ENCODE assay signal across 23 cellular contexts in the genomic region with DNA sequence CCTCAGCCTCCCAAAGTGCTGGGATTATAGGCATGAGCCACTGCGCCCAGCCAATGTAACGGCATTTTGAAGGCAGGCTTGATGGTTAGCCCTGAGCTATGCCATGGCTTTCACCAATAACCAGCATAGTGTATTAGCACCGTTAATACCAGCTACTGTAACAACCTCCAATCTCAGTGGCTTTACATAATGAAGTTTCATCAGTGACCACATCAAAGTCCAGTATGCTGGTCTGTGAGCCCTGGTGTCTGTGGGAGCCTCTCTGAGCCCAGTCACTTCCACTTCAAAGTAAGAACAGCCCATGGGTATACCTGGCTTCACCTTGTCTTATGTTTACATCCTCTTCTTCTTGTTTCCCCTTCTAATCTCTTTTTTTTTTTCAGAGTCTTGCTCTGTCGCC. TPM values are rescaled to one million over a fixed set of nuclear protein-coding genes. Genes with fewer than 3 reads are reported as not detected.
DNase-seq lines count a peak whose midpoint lies in the region; ATAC-seq, FAIRE-seq and TF ChIP-seq lines count a peak whose summit lies in the region.
"Had no signal": no experiment of that assay in that cellular context is flagged by ENCODE, and none has a peak within 500 bp of the region (broad histone marks: within the 10 kb centered on the region; RNA-seq: fewer than 3 reads in every experiment).

No MANE protein-coding gene starts in this region.

- TF ChIP-seq CTCF in SK-N-SH (IDR thresholded peaks at IDR 0.05) = no peak

- no peak overlapping the region for H3K27ac ChIP-seq in SK-N-SH (ENCODE audit: low read depth in 2 of 2, low read length in 1 of 2)
- H3K27ac ChIP-seq: 22Rv1, BLaER1, C4-2B had no signal

- DNase-seq in SK-N-SH = no peak
- peak; percentile 89 for DNase-seq in SW480 (ENCODE audit: low spot score)
- DNase-seq in central memory CD8-positive, alpha-beta T cell (ENCODE audit: low spot score in 2 of 2) = no peak
- DNase-seq in urothelium cell line (ENCODE audit: low spot score) = no peak
- no peak for DNase-seq in effector CD4-positive, alpha-beta T cell
- DNase-seq: Caco-2; CD4-positive, CD25-positive, alpha-beta regulatory T cell; CD8-positive, alpha-beta T cell; DMS153; DND-41; H9 had no signal

- WGBS in SK-N-SH (ENCODE audit: low lambda C conversion rate) = 43% methylated on average over 4 of the region's 4 CpGs

- no peaks in the 10 kb centered on the region for H4K20me1 ChIP-seq in SK-N-SH (ENCODE audit: insufficient read depth)
- H4K20me1 ChIP-seq: BLaER1 had no signal

- no peak overlapping the region for H3K9ac ChIP-seq in SK-N-SH
- H3K9ac ChIP-seq: BLaER1 had no signal

- H3K4me3 ChIP-seq in SK-N-SH (ENCODE audit: low read depth in 2 of 2, low read length in 1 of 2) = no peak overlapping the region
- H3K4me3 ChIP-seq: BLaER1, GM23338 had no signal

- no peaks in the 10 kb centered on the region for H3K9me3 ChIP-seq in SK-N-SH
- H3K9me3 ChIP-seq: BLaER1, Caco-2 had no signal

- peak; percentile 35 for FAIRE-seq in urothelium cell line (lab: Jason Lieb, UNC)
- FAIRE-seq: A204.1, G401.6, GM19239 had no signal

- no peak for TF ChIP-seq EP300 in SK-N-SH (IDR thresholded peaks at IDR 0.05; ENCODE audit: borderline replicate concordance in 1 of 2, low read depth in 1 of 2, low read length in 1 of 2)

- H2AFZ ChIP-seq in SK-N-SH (ENCODE audit: low read depth) = no peak overlapping the region
- H2AFZ ChIP-seq: GM23338 had no signal

- H3K27me3 ChIP-seq in SK-N-SH (ENCODE audit: insufficient read depth) = peaks cover 21% of the 10 kb centered on the region; the same call in 1 of the 2 replicates
- H3K27me3 ChIP-seq: BLaER1 had no signal

- no peaks in the 10 kb centered on the region for H3K4me1 Mint-ChIP-seq in central memory CD8-positive, alpha-beta T cell
- H3K4me1 Mint-ChIP-seq: B cell; CD4-positive, CD25-positive, alpha-beta regulatory T cell; GM23338; H9 had no signal

- H3K4me1 ChIP-seq in SK-N-SH (ENCODE audit: control insufficient read depth in 1 of 2, insufficient read depth in 2 of 2, low read depth in 1 of 2, low read length in 1 of 2) = no peaks in the 10 kb centered on the region
- H3K4me1 ChIP-seq: BLaER1, Caco-2 had no signal

- no peaks in the 10 kb centered on the region for H3K36me3 ChIP-seq in SK-N-SH (replicated peaks in 1 of 2; ENCODE audit: control insufficient read depth in 1 of 2, insufficient read depth in 2 of 2, low read length in 1 of 2)
- H3K36me3 ChIP-seq: BLaER1 had no signal

- POLR2A ChIA-PET in SK-N-SH (lab: Yijun Ruan, JAX) = no interaction called here

- no peaks in the 10 kb centered on the region for H3K36me3 Mint-ChIP-seq in central memory CD8-positive, alpha-beta T cell (ENCODE audit: insufficient read depth)
- H3K36me3 Mint-ChIP-seq: CD4-positive, CD25-positive, alpha-beta regulatory T cell; CD8-positive, alpha-beta T cell had no signal

- no peak for TF ChIP-seq RAD21 in SK-N-SH (IDR thresholded peaks at IDR 0.05; ENCODE audit: low read length)

- H3K27me3 Mint-ChIP-seq in central memory CD8-positive, alpha-beta T cell = peaks cover 20% of the 10 kb centered on the region

- no peaks in the 10 kb centered on the region for H3K9me2 ChIP-seq in SK-N-SH

- H3K27ac Mint-ChIP-seq in central memory CD8-positive, alpha-beta T cell (ENCODE audit: low read depth) = peak overlapping the region; percentile 69
- H3K27ac Mint-ChIP-seq: B cell; CD4-positive, CD25-positive, alpha-beta regulatory T cell; CD8-positive, alpha-beta T cell; GM23338 had no signal

- H3K4me2 ChIP-seq in SK-N-SH = no peak overlapping the region
- H3K4me2 ChIP-seq: BLaER1, GM23338 had no signal

- no peaks in the 10 kb centered on the region for H3K79me2 ChIP-seq in SK-N-SH (ENCODE audit: insufficient read depth)

- no peaks in the 10 kb centered on the region for H3K9me3 Mint-ChIP-seq in central memory CD8-positive, alpha-beta T cell
- H3K9me3 Mint-ChIP-seq: CD4-positive, CD25-positive, alpha-beta regulatory T cell; CD8-positive, alpha-beta T cell; GM23338; H9 had no signal

- ATAC-seq in SK-N-SH treated with all-trans-retinoic acid at 6 μM for 48 hours (peak; percentile 26; the same call in 1 of the 3 replicates), HG03378 (IDR thresholded peaks at IDR 0.05; ENCODE audit: unreplicated experiment) (no peak)
- ATAC-seq in central memory CD8-positive, alpha-beta T cell (replicated peaks; ENCODE audit: extremely low read depth, poor library complexity, severe bottlenecking) = no peak
- ATAC-seq: CD8-positive, alpha-beta T cell; GM23338; HCT116 had no signal

- CTCF ChIA-PET in SK-N-SH (lab: Yijun Ruan, JAX) = interaction anchor here (1.0 to 2.2 kb wide), 3 partner anchors 9 to 49 kb away, joined by 3 to 6 read pairs (median 5); a partner anchor contains a TSS

- no peaks in the 10 kb centered on the region for H3F3A ChIP-seq in SK-N-SH (replicated peaks; ENCODE audit: insufficient read depth)

- H3K4me3 Mint-ChIP-seq in central memory CD8-positive, alpha-beta T cell = no peak overlapping the region
- H3K4me3 Mint-ChIP-seq: B cell; CD4-positive, CD25-positive, alpha-beta regulatory T cell; CD8-positive, alpha-beta T cell; GM23338; H9 had no signal

TF ChIP-seq in SK-N-SH treated with all-trans-retinoic acid at 6 μM for 48 hours, 23 proteins besides CTCF, POLR2A, EP300 and RAD21 (continues in another document):
- TF ChIP-seq ZNF70 (CRISPR knock-in tag; IDR thresholded peaks at IDR 0.05) (no peak), ZNF565 (CRISPR knock-in tag; conservative IDR thresholded peaks at IDR 0.05; ENCODE audit: low read depth) (no peak)
- TF ChIP-seq, protein P1, sequence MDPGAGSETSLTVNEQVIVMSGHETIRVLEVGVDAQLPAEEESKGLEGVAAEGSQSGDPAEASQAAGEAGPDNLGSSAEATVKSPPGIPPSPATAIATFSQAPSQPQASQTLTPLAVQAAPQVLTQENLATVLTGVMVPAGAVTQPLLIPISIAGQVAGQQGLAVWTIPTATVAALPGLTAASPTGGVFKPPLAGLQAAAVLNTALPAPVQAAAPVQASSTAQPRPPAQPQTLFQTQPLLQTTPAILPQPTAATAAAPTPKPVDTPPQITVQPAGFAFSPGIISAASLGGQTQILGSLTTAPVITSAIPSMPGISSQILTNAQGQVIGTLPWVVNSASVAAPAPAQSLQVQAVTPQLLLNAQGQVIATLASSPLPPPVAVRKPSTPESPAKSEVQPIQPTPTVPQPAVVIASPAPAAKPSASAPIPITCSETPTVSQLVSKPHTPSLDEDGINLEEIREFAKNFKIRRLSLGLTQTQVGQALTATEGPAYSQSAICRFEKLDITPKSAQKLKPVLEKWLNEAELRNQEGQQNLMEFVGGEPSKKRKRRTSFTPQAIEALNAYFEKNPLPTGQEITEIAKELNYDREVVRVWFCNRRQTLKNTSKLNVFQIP (CRISPR knock-in tag; IDR thresholded peaks at IDR 0.05; ENCODE audit: borderline replicate concordance, low read depth) = no peak

TF ChIP-seq in SK-N-SH, 30 proteins besides CTCF, POLR2A, EP300 and RAD21 (continues in another document):
- TF ChIP-seq, protein P2, sequence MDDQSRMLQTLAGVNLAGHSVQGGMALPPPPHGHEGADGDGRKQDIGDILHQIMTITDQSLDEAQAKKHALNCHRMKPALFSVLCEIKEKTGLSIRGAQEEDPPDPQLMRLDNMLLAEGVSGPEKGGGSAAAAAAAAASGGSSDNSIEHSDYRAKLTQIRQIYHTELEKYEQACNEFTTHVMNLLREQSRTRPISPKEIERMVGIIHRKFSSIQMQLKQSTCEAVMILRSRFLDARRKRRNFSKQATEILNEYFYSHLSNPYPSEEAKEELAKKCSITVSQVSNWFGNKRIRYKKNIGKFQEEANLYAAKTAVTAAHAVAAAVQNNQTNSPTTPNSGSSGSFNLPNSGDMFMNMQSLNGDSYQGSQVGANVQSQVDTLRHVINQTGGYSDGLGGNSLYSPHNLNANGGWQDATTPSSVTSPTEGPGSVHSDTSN (IDR thresholded peaks at IDR 0.05) = no peak
- no peak for TF ChIP-seq TCF12 (IDR thresholded peaks at IDR 0.05)
- TF ChIP-seq MXI1 (IDR thresholded peaks at IDR 0.05; ENCODE audit: low read depth, low read length) = no peak
- TF ChIP-seq, protein P3, sequence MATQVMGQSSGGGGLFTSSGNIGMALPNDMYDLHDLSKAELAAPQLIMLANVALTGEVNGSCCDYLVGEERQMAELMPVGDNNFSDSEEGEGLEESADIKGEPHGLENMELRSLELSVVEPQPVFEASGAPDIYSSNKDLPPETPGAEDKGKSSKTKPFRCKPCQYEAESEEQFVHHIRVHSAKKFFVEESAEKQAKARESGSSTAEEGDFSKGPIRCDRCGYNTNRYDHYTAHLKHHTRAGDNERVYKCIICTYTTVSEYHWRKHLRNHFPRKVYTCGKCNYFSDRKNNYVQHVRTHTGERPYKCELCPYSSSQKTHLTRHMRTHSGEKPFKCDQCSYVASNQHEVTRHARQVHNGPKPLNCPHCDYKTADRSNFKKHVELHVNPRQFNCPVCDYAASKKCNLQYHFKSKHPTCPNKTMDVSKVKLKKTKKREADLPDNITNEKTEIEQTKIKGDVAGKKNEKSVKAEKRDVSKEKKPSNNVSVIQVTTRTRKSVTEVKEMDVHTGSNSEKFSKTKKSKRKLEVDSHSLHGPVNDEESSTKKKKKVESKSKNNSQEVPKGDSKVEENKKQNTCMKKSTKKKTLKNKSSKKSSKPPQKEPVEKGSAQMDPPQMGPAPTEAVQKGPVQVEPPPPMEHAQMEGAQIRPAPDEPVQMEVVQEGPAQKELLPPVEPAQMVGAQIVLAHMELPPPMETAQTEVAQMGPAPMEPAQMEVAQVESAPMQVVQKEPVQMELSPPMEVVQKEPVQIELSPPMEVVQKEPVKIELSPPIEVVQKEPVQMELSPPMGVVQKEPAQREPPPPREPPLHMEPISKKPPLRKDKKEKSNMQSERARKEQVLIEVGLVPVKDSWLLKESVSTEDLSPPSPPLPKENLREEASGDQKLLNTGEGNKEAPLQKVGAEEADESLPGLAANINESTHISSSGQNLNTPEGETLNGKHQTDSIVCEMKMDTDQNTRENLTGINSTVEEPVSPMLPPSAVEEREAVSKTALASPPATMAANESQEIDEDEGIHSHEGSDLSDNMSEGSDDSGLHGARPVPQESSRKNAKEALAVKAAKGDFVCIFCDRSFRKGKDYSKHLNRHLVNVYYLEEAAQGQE (IDR thresholded peaks at IDR 0.05; ENCODE audit: low read depth, low read length) = no peak
- TF ChIP-seq TEAD4 (IDR thresholded peaks at IDR 0.05; ENCODE audit: borderline replicate concordance, insufficient read depth) = no peak
- TF ChIP-seq YY1 (IDR thresholded peaks at IDR 0.05; ENCODE audit: low read depth) = no peak

RNA-seq across cellular contexts. Expression of a gene that starts 11.6 kb away (rescaled TPM):
- 169 and 178 TPM in 2 replicates for polyA plus RNA-seq in SK-N-SH (2012; rRNA removed)
- polyA plus RNA-seq in SK-N-SH (2012; cell fraction: cytosol; rRNA removed) = 151 and 174 TPM in 2 replicates
- polyA plus RNA-seq in SK-N-SH (2012; cell fraction: nucleus; rRNA removed) = 96.9 and 98.5 TPM in 2 replicates

RNA-seq across cellular contexts. Expression of a gene that starts 14.4 kb away (rescaled TPM):
- polyA plus RNA-seq in SK-N-SH (2012; rRNA removed) = 0.03 and 0.06 TPM in 2 replicates
- 0.03 and 0.04 TPM in 2 replicates for polyA plus RNA-seq in SK-N-SH (2012; cell fraction: cytosol; rRNA removed)
- polyA plus RNA-seq in SK-N-SH (2012; cell fraction: nucleus; rRNA removed) = 0.15 and 0.27 TPM in 2 replicates
- polyA plus RNA-seq: AG04450 had no signal

RNA-seq across cellular contexts. Expression of a gene that starts 24.2 kb away (rescaled TPM):
- polyA plus RNA-seq in SK-N-SH (2012; rRNA removed) = 31.3 and 39.1 TPM in 2 replicates
- polyA plus RNA-seq in SK-N-SH (2012; cell fraction: cytosol; rRNA removed) = 23.3 and 29.6 TPM in 2 replicates
- 45.0 and 62.8 TPM in 2 replicates for polyA plus RNA-seq in SK-N-SH (2012; cell fraction: nucleus; rRNA removed)

RNA-seq across cellular contexts. Expression of a gene that starts 49.8 kb away (rescaled TPM):
- polyA plus RNA-seq in SK-N-SH (2012; rRNA removed) = 15.9 and 17.6 TPM in 2 replicates
- polyA plus RNA-seq in SK-N-SH (2012; cell fraction: cytosol; rRNA removed) = 8.4 and 15.2 TPM in 2 replicates
- 7.8 and 8.3 TPM in 2 replicates for polyA plus RNA-seq in SK-N-SH (2012; cell fraction: nucleus; rRNA removed)
